In genomic region chr1:105795741-105796140, GRCh38 we compare ENCODE assay signal across 17 cellular contexts.
DNase-seq lines count a peak whose midpoint lies in the region; ATAC-seq and TF ChIP-seq lines count a peak whose summit lies in the region.
"Had no signal": no experiment of that assay in that cellular context is flagged by ENCODE, and none has a peak within 500 bp of the region (broad histone marks: within the 10 kb centered on the region; RNA-seq: fewer than 3 reads in every experiment).

No MANE protein-coding gene starts in this region.

- no peaks in the 10 kb centered on the region for H3K36me3 ChIP-seq in neuronal stem cell (replicated peaks in 1 of 2; ENCODE audit: control insufficient read depth in 2 of 2, insufficient read depth in 2 of 2, low read length in 2 of 2)
- H3K36me3 ChIP-seq in upper lobe of right lung, result no peaks in the 10 kb centered on the region
- H3K36me3 ChIP-seq: BLaER1 treated with 17β-estradiol and CSF1 and Interleukin-3, amounts not matched to agents 10 nM and 100 nM had no signal

- no peak overlapping the region for H2BK12ac ChIP-seq in neuronal stem cell (ENCODE audit: low read length)

- no peak overlapping the region for H3K18ac ChIP-seq in neuronal stem cell (ENCODE audit: low read length)

- H2BK15ac ChIP-seq in neuronal stem cell (ENCODE audit: low read length), result no peak overlapping the region

- H3K27me3 ChIP-seq in neuronal stem cell (ENCODE audit: control insufficient read depth in 3 of 3, insufficient read depth in 3 of 3, low read depth in 1 of 3, low read length in 3 of 3) (no peaks in the 10 kb centered on the region), upper lobe of right lung (no peaks in the 10 kb centered on the region)
- H3K27me3 ChIP-seq: BLaER1 treated with 17β-estradiol and CSF1 and Interleukin-3, amounts not matched to agents 10 nM and 100 nM had no signal

- H3K14ac ChIP-seq in neuronal stem cell (ENCODE audit: low read length), result peak overlapping the region; percentile 21

- DNase-seq in left ventricle myocardium superior (peak; percentile 19), left cardiac atrium (no peak), neuronal stem cell (ENCODE audit: low spot score) (no peak), upper lobe of right lung (no peak), KBM-7 (no peak)
- DNase-seq: AML-193; Caco-2; Calu3; CD4-positive, alpha-beta T cell; CD8-positive, alpha-beta T cell; DMS79 treated with DMSO at 0.1 percent for 48 hours; GF-D8 had no signal

- no peak for TF ChIP-seq CTCF in upper lobe of right lung (IDR thresholded peaks at IDR 0.05)

- WGBS in neuronal stem cell (ENCODE audit: extremely low coverage in 2 of 2, insufficient read length in 2 of 2, insufficient replicate concordance in 1 of 2), 2 donors, result no CpG with 5 or more reads among the region's 32 CpGs

- no peak overlapping the region for H4K8ac ChIP-seq in neuronal stem cell (ENCODE audit: low read depth, low read length)

- no peak overlapping the region for H3K9ac ChIP-seq in neuronal stem cell (ENCODE audit: low read depth, low read length, poor library complexity)
- H3K9ac ChIP-seq: BLaER1 treated with 17β-estradiol and CSF1 and Interleukin-3, amounts not matched to agents 10 nM and 100 nM had no signal

- no peaks in the 10 kb centered on the region for H3K9me3 ChIP-seq in neuronal stem cell (replicated peaks in 1 of 2; ENCODE audit: control insufficient read depth in 2 of 2, insufficient read depth in 1 of 2, low read depth in 1 of 2, low read length in 2 of 2)
- H3K9me3 ChIP-seq in upper lobe of right lung, result no peaks in the 10 kb centered on the region
- H3K9me3 ChIP-seq: A549, Caco-2 had no signal

- H2AFZ ChIP-seq in neuronal stem cell (ENCODE audit: low read length), result no peak overlapping the region

- H2BK120ac ChIP-seq in neuronal stem cell (ENCODE audit: low read depth, low read length), result no peak overlapping the region

- H3K4me1 ChIP-seq in neuronal stem cell (ENCODE audit: control insufficient read depth in 2 of 2, insufficient read depth in 1 of 2, low read depth in 1 of 2, low read length in 2 of 2) (no peaks in the 10 kb centered on the region), upper lobe of right lung (no peaks in the 10 kb centered on the region)
- H3K4me1 ChIP-seq: A549, Caco-2 had no signal

- H3K23ac ChIP-seq in neuronal stem cell (ENCODE audit: low read depth, low read length, poor library complexity), result no peak overlapping the region

- ATAC-seq in left ventricle myocardium superior (no peak), left cardiac atrium (no peak), upper lobe of right lung (peak; percentile 30), HG03159 (IDR thresholded peaks at IDR 0.05; ENCODE audit: unreplicated experiment) (no peak)
- ATAC-seq: A549; CD8-positive, alpha-beta T cell had no signal

- no peak overlapping the region for H3K4ac ChIP-seq in neuronal stem cell (ENCODE audit: low read length)

- H3K27ac ChIP-seq in neuronal stem cell (replicated peaks; ENCODE audit: low read length), result no peak overlapping the region
- H3K27ac ChIP-seq in upper lobe of right lung, result no peak overlapping the region
- H3K27ac ChIP-seq: 22Rv1; A549; BLaER1 treated with 17β-estradiol and CSF1 and Interleukin-3, amounts not matched to agents 10 nM and 100 nM; C4-2B had no signal

- no peak overlapping the region for H4K91ac ChIP-seq in neuronal stem cell (ENCODE audit: low read depth, low read length, poor library complexity)

- in situ Hi-C loops in KBM-7 (cut with MboI; ENCODE audit: low pct_unique_long_range_greater_than_20kb, low sequenced_read_pairs), result no loop called here

- H3K4me2 ChIP-seq in neuronal stem cell (ENCODE audit: insufficient read depth, low read length, poor library complexity, severe bottlenecking), result no peak overlapping the region
- H3K4me2 ChIP-seq: A549; BLaER1 treated with 17β-estradiol and CSF1 and Interleukin-3, amounts not matched to agents 10 nM and 100 nM had no signal

- H2AK5ac ChIP-seq in neuronal stem cell (ENCODE audit: low read depth, low read length), result no peak overlapping the region

- no peak overlapping the region for H2BK5ac ChIP-seq in neuronal stem cell (ENCODE audit: low read length)

- no peak overlapping the region for H3K4me3 ChIP-seq in neuronal stem cell (ENCODE audit: low read length in 2 of 2)
- H3K4me3 ChIP-seq in upper lobe of right lung, result no peak overlapping the region
- H3K4me3 ChIP-seq: A549; BLaER1 treated with 17β-estradiol and CSF1 and Interleukin-3, amounts not matched to agents 10 nM and 100 nM had no signal

- H3K79me1 ChIP-seq in neuronal stem cell (ENCODE audit: low read depth, low read length), result no peaks in the 10 kb centered on the region

- intact Hi-C loops in left ventricle myocardium superior (cut with micrococcal nuclease) (no loop called here), left cardiac atrium (cut with DNase I) (no loop called here), upper lobe of right lung (cut with DNase I) (no loop called here)
